Comparison of ENCODE assay signal across 11 cellular contexts in genomic region chr1:9774744-9775679, GRCh38.
"Had no signal": no experiment of that assay in that cellular context is flagged by ENCODE, and none has a peak within 500 bp of the region (broad histone marks: within the 10 kb centered on the region; RNA-seq: fewer than 3 reads in every experiment).

No MANE protein-coding gene starts in this region.

- H3K4me1 ChIP-seq: adrenal gland, thyroid gland had no signal

- H3K27me3 Mint-ChIP-seq: stimulated activated memory B cell treated with anti-CD40 and anti-IgM and Interleukin-4, amounts not matched to agents 10 μg/mL and 1 μg/mL and 100 μg/mL, for 72 hours had no signal

- H3K27ac Mint-ChIP-seq: stimulated activated memory B cell treated with anti-CD40 and anti-IgM and Interleukin-4, amounts not matched to agents 10 μg/mL and 1 μg/mL and 100 μg/mL, for 72 hours had no signal

- H3K9me3 Mint-ChIP-seq: stimulated activated memory B cell treated with anti-CD40 and anti-IgM and Interleukin-4, amounts not matched to agents 10 μg/mL and 1 μg/mL and 100 μg/mL, for 72 hours had no signal

- DNase-seq: activated CD4-positive, alpha-beta T cell treated with anti-CD3 and anti-CD28 coated beads for 1 hour; activated CD4-positive, alpha-beta T cell treated with anti-CD3 and anti-CD28 coated beads, Interleukin-2, amount 50 U/mL, for 4 hours; activated naive CD4-positive, alpha-beta T cell treated with anti-CD3 and anti-CD28 coated beads, Interleukin-2, amount 50 U/mL, for 16 hours; adrenal gland; head of caudate nucleus; retina; stimulated activated CD4-positive, alpha-beta T cell treated with anti-CD3 and anti-CD28 coated beads, Interleukin-2, amount 100 ng/mL, for 48 hours; thyroid gland had no signal

- H3K27ac ChIP-seq: adrenal gland, cardiac muscle cell, neutrophil, thyroid gland had no signal

- ATAC-seq: stimulated activated memory B cell treated with anti-CD40 and anti-IgM and Interleukin-4, amounts not matched to agents 10 μg/mL and 1 μg/mL and 100 μg/mL, for 72 hours had no signal

- H3K36me3 ChIP-seq: neutrophil had no signal

- H3K4me3 ChIP-seq: adrenal gland, cardiac muscle cell, thyroid gland had no signal

- H3K9me3 ChIP-seq: adrenal gland, neutrophil, thyroid gland had no signal

- H3K27me3 ChIP-seq: adrenal gland, cardiac muscle cell, neutrophil, thyroid gland had no signal

- H3K4me3 Mint-ChIP-seq: stimulated activated memory B cell treated with anti-CD40 and anti-IgM and Interleukin-4, amounts not matched to agents 10 μg/mL and 1 μg/mL and 100 μg/mL, for 72 hours had no signal
